ENCODE assay signal across 9 cellular contexts in the genomic region with DNA sequence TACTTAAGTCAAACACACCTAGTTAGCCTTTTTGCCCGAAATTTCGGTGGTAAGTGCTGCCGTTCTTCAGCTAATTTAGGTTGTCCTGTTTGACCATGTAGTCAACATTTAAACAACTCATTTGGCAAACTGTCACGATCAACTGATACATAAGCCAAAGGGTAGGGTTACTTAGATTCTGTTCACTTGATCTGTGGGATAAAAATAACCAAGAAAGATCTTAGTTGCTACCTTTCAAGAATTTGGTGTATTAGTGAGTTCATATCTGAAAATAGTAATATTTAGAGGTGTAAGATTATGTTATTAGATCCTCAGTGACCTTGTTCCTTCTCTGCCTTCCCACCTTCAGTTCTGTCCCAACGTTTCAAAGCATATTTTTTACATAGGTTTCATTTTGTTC. TPM values are rescaled to one million over a fixed set of nuclear protein-coding genes. Genes with fewer than 3 reads are reported as not detected.
DNase-seq lines count a peak whose midpoint lies in the region; ATAC-seq and TF ChIP-seq lines count a peak whose summit lies in the region.
"Had no signal": no experiment of that assay in that cellular context is flagged by ENCODE, and none has a peak within 500 bp of the region (broad histone marks: within the 10 kb centered on the region; RNA-seq: fewer than 3 reads in every experiment).

No MANE protein-coding gene starts in this region.

- peak overlapping the region; percentile 98 for H3K27ac Mint-ChIP-seq in chondrocyte (ENCODE audit: unreplicated experiment)

- peak overlapping the region; percentile 45 for H3K9ac ChIP-seq in HUES6 (ENCODE audit: low read length)

- no peaks in the 10 kb centered on the region for H3K9me3 Mint-ChIP-seq in chondrocyte (ENCODE audit: low read depth)

- peak overlapping the region; percentile 81 for H3K4me3 Mint-ChIP-seq in chondrocyte (ENCODE audit: unreplicated experiment)

- H3K4me3 ChIP-seq in ACC112 (ENCODE audit: low read depth, low read length): peak overlapping the region; percentile 96
- H3K4me3 ChIP-seq in HUES6 (ENCODE audit: low read depth, low read length): peak overlapping the region; percentile 92
- H3K4me3 ChIP-seq in muscle layer of duodenum (ENCODE audit: low read depth in 1 of 2, low read length in 2 of 2): peak overlapping the region; percentile 91 to 100

- peaks cover 66% of the 10 kb centered on the region for H3K4me1 Mint-ChIP-seq in chondrocyte (ENCODE audit: low read depth)

- peaks cover 71% of the 10 kb centered on the region for H3K79me2 ChIP-seq in ACC112 (ENCODE audit: control insufficient read depth, insufficient read depth, low read length, unreplicated experiment)

- H3K4me1 ChIP-seq in ACC112 (ENCODE audit: control insufficient read depth, insufficient read depth, low read length, unreplicated experiment) (peaks cover 19% of the 10 kb centered on the region), HUES6 (ENCODE audit: control insufficient read depth, insufficient read depth, low read length) (peaks cover 32% of the 10 kb centered on the region), muscle layer of duodenum (ENCODE audit: control insufficient read depth in 1 of 2, insufficient read depth in 2 of 2, low read length in 2 of 2) (peaks cover 25 to 32% of the 10 kb centered on the region in 2 donors)

- no peak overlapping the region for H2AFZ ChIP-seq in ACC112 (ENCODE audit: low read length, unreplicated experiment)

- H3K36me3 ChIP-seq in ACC112 (ENCODE audit: insufficient read depth, low read length) (peaks cover 17% of the 10 kb centered on the region; the same call in 1 of the 2 replicates), HUES6 (ENCODE audit: control insufficient read depth, insufficient read depth, low read length) (peaks cover 35% of the 10 kb centered on the region), muscle layer of duodenum (ENCODE audit: control insufficient read depth in 1 of 2, insufficient read depth in 2 of 2, low read length in 2 of 2) (peaks cover 0 to 4% of the 10 kb centered on the region in 2 donors)

- TF ChIP-seq CTCF in chondrocyte (IDR thresholded peaks at IDR 0.05): no peak

- H3K36me3 Mint-ChIP-seq in chondrocyte (ENCODE audit: low read depth): peaks cover 2% of the 10 kb centered on the region

- DNase-seq in chondrocyte (ENCODE audit: low spot score) (no peak), NCI-H2196 (lab: John Stamatoyannopoulos, UW; ENCODE audit: unreplicated experiment) (no peak)
- DNase-seq: effector CD8-positive, alpha-beta T cell had no signal

- H3K27me3 ChIP-seq in ACC112 (ENCODE audit: insufficient read depth, low read length): no peaks in the 10 kb centered on the region
- no peaks in the 10 kb centered on the region for H3K27me3 ChIP-seq in HUES6 (ENCODE audit: control insufficient read depth, insufficient read depth, low read length)
- no peaks in the 10 kb centered on the region for H3K27me3 ChIP-seq in muscle layer of duodenum (ENCODE audit: low read depth, low read length)

- ATAC-seq in GM18520 (IDR thresholded peaks at IDR 0.05; ENCODE audit: unreplicated experiment): no peak
- ATAC-seq in HG03521 (IDR thresholded peaks at IDR 0.05; ENCODE audit: unreplicated experiment): no peak
- ATAC-seq in GM19023 (IDR thresholded peaks at IDR 0.05; ENCODE audit: unreplicated experiment): no peak

- no peaks in the 10 kb centered on the region for H3K27me3 Mint-ChIP-seq in chondrocyte (ENCODE audit: low read depth)

- H3K27ac ChIP-seq in ACC112 (ENCODE audit: low read depth, low read length): no peak overlapping the region
- no peak overlapping the region for H3K27ac ChIP-seq in HUES6 (ENCODE audit: low read depth, low read length)
- peak overlapping the region; percentile 99 for H3K27ac ChIP-seq in muscle layer of duodenum (ENCODE audit: low read length)

- no peaks in the 10 kb centered on the region for H3K9me3 ChIP-seq in HUES6 (ENCODE audit: control insufficient read depth, insufficient read depth, low read depth, low read length)
- H3K9me3 ChIP-seq in muscle layer of duodenum (ENCODE audit: control insufficient read depth in 1 of 2, low read length in 2 of 2): no peaks in the 10 kb centered on the region

RNA-seq across cellular contexts. Expression of a gene that starts 2.0 kb away (rescaled TPM):
- 52.1 to 75.0 TPM (median 74.4 TPM) in 3 replicates for total RNA-seq in chondrocyte
